ENCODE assay signal across 14 cellular contexts in the genomic region with DNA sequence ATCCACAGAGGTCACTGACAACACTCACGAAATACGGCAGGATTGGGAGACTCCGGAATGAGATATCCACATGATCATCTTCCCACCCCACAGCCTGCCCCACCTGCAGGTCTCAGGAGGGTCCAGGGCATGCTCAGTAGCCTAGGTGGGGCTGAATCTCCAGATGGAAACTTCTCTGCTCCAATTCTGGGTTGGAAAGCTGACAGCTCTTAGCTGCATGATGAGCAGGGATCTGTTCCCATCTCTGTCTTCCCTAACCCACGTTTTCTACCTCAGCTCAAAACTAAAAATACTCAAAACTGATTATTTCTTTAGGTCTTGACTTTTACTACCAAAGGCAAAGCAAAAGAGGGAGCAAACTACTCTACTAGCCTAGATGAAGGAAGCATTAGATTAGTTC.
DNase-seq lines count a peak whose midpoint lies in the region; ATAC-seq, FAIRE-seq and TF ChIP-seq lines count a peak whose summit lies in the region.
"Had no signal": no experiment of that assay in that cellular context is flagged by ENCODE, and none has a peak within 500 bp of the region (broad histone marks: within the 10 kb centered on the region; RNA-seq: fewer than 3 reads in every experiment).

No MANE protein-coding gene starts in this region.

- FAIRE-seq in HepG2 (lab: Jason Lieb, UNC), result no peak

- TF ChIP-seq EP300 in HepG2 (IDR thresholded peaks at IDR 0.05; ENCODE audit: low read depth in 2 of 2, low read length in 2 of 2), result no peak
- TF ChIP-seq EP300 in HepG2 (CRISPR knock-in tag; IDR thresholded peaks at IDR 0.05; ENCODE audit: borderline replicate concordance), result no peak
- TF ChIP-seq EP300 in stomach (IDR thresholded peaks at IDR 0.05), result no peak

- no peak overlapping the region for H3K4me2 ChIP-seq in HepG2 (ENCODE audit: low read depth, low read length)

- intact Hi-C loops in right lobe of liver (cut with DNase I), result no loop called here
- intact Hi-C loops in HepG2 (cut with micrococcal nuclease; ENCODE audit: unreplicated experiment), result no loop called here
- intact Hi-C loops in stomach (cut with DNase I; ENCODE audit: low total_unique reads), result no loop called here

- H2AFZ ChIP-seq in HepG2 (ENCODE audit: low read length), result no peak overlapping the region

- H3K4me3 ChIP-seq in right lobe of liver (no peak overlapping the region), HepG2 (replicated peaks in 1 of 3; ENCODE audit: insufficient read depth in 1 of 3, low read depth in 2 of 3, low read length in 3 of 3) (no peak overlapping the region), coronary artery (no peak overlapping the region), stomach (no peak overlapping the region)

- no TSS peak for BruUV-seq in HepG2 (replicated peaks; lab: Mats Ljungman, UMichigan)

- DNase-seq in right lobe of liver, result no peak
- no peak for DNase-seq in HepG2 (ENCODE audit: low spot score)
- no peak for DNase-seq in coronary artery (ENCODE audit: low spot score)
- DNase-seq in stomach, result no peak
- DNase-seq in OCI-M1 (lab: John Stamatoyannopoulos, UW), result no peak
- no peak for DNase-seq in NCI-H146 (lab: John Stamatoyannopoulos, UW)
- DNase-seq: COR-L47, EL, KBM-7, NCI-H1092, NCI-H2081 treated with DMSO at 0.1 percent for 48 hours, NCI-H524 had no signal

- peak overlapping the region; percentile 35 to 51 (median 49) for H3K27ac ChIP-seq in right lobe of liver
- H3K27ac ChIP-seq in HepG2 (ENCODE audit: extremely low read length, insufficient read depth, low read length), result no peak overlapping the region
- H3K27ac ChIP-seq in coronary artery, result peak overlapping the region; percentile 54 to 77
- H3K27ac ChIP-seq in stomach, result peak overlapping the region in 4 of 5 donors; percentile 74 to 95 (median 78)

- WGBS in right lobe of liver (ENCODE audit: insufficient coverage, low coverage, low lambda C conversion rate, missing lambda C conversion rate), result 80% methylated on average over 4 of the region's 4 CpGs
- WGBS in HepG2 (ENCODE audit: low lambda C conversion rate), result 93% methylated on average over 4 of the region's 4 CpGs
- WGBS in stomach, 5 donors, result 65 to 84% (median 74%) methylated on average over 4 of the region's 4 CpGs

- H3K9ac ChIP-seq in HepG2 (ENCODE audit: insufficient read depth, low read depth, low read length), result no peak overlapping the region

- no peaks in the 10 kb centered on the region for H3K9me3 ChIP-seq in right lobe of liver
- H3K9me3 ChIP-seq in HepG2 (ENCODE audit: low read length), result no peaks in the 10 kb centered on the region
- H3K9me3 ChIP-seq in stomach, result no peaks in the 10 kb centered on the region

- no peaks in the 10 kb centered on the region for H3K27me3 ChIP-seq in right lobe of liver
- no peaks in the 10 kb centered on the region for H3K27me3 ChIP-seq in HepG2 (ENCODE audit: control insufficient read depth in 1 of 2, insufficient read depth in 2 of 2, low read length in 2 of 2)
- no peaks in the 10 kb centered on the region for H3K27me3 ChIP-seq in stomach

- H3K4me1 ChIP-seq in right lobe of liver (peaks cover 0 to 41% (median 16%) of the 10 kb centered on the region in 4 donors), HepG2 (ENCODE audit: insufficient read depth, low read length) (peaks cover 47% of the 10 kb centered on the region), stomach (peaks cover 16 to 91% (median 57%) of the 10 kb centered on the region in 4 donors)

- TF ChIP-seq POLR2A in right lobe of liver (IDR thresholded peaks at IDR 0.05) (no peak), HepG2 (IDR thresholded peaks at IDR 0.05; ENCODE audit: insufficient read depth in 1 of 2, low read depth in 2 of 2, low read length in 2 of 2) (no peak), stomach (IDR thresholded peaks at IDR 0.05) (no peak)

- in situ Hi-C loops in HepG2 (cut with HindIII; ENCODE audit: extremely low pct_ligation_motif_present, low pct_unique_long_range_greater_than_20kb), result loop anchor here (25.0 kb wide), 1 partner anchor 122 kb away; the partner anchor contains the start of gene SORBS1

- no peaks in the 10 kb centered on the region for H4K20me1 ChIP-seq in HepG2 (ENCODE audit: insufficient read depth, low read length)

- TF ChIP-seq RAD21 in HepG2 (CRISPR knock-in tag; IDR thresholded peaks at IDR 0.05), result no peak

- ATAC-seq in right lobe of liver (no peak), HepG2 (no peak), GM18519 (IDR thresholded peaks at IDR 0.05; ENCODE audit: low FRiP score, unreplicated experiment) (no peak)
- ATAC-seq: Panc1 had no signal

- CTCF ChIA-PET in HepG2 (lab: Yijun Ruan, JAX; ENCODE audit: low intra/inter-chr PET ratio, low total read pairs), result no interaction called here

- no peak for TF ChIP-seq CTCF in right lobe of liver (IDR thresholded peaks at IDR 0.05)
- TF ChIP-seq CTCF in HepG2 (CRISPR knock-in tag; IDR thresholded peaks at IDR 0.05), result no peak
- no peak for TF ChIP-seq CTCF in coronary artery (IDR thresholded peaks at IDR 0.05)
- TF ChIP-seq CTCF in stomach (IDR thresholded peaks at IDR 0.05), result no peak

- H3K79me2 ChIP-seq in HepG2 (ENCODE audit: insufficient read depth, low read length), result peaks cover 10% of the 10 kb centered on the region

- POLR2A ChIA-PET in HepG2 (lab: Yijun Ruan, JAX), result no interaction called here

- H3K36me3 ChIP-seq in right lobe of liver (peaks cover 0 to 19% (median 5%) of the 10 kb centered on the region in 4 donors), HepG2 (replicated peaks in 1 of 2; ENCODE audit: control insufficient read depth in 1 of 2, insufficient read depth in 2 of 2, low read length in 2 of 2) (peaks cover 16 to 34% of the 10 kb centered on the region in 2 experiments), stomach (peaks cover 20 to 48% (median 41%) of the 10 kb centered on the region in 4 donors)

TF ChIP-seq in HepG2, 621 proteins besides CTCF, POLR2A, EP300 and RAD21:
- TF ChIP-seq ZBTB34 (CRISPR knock-in tag; IDR thresholded peaks at IDR 0.05) (no peak), ZNF546 (CRISPR knock-in tag; conservative IDR thresholded peaks at IDR 0.05) (no peak), SP1 (IDR thresholded peaks at IDR 0.05) (no peak), SP1 (CRISPR knock-in tag; IDR thresholded peaks at IDR 0.05) (no peak), KDM5A (IDR thresholded peaks at IDR 0.05; ENCODE audit: borderline replicate concordance, low read length) (no peak), ZBTB8A (CRISPR knock-in tag; IDR thresholded peaks at IDR 0.05; ENCODE audit: borderline replicate concordance, low read depth) (no peak), REL (CRISPR knock-in tag; conservative IDR thresholded peaks at IDR 0.05) (no peak), SOX5 (CRISPR knock-in tag; IDR thresholded peaks at IDR 0.05; ENCODE audit: borderline replicate concordance) (no peak), TEAD3 (CRISPR knock-in tag; optimal IDR thresholded peaks at IDR 0.05; ENCODE audit: borderline replicate concordance) (no peak), HNRNPK (IDR thresholded peaks at IDR 0.05; ENCODE audit: low read depth, low read length, poor library complexity, severe bottlenecking) (no peak), ZNF12 (CRISPR knock-in tag; IDR thresholded peaks at IDR 0.05) (no peak), ZNF652 (CRISPR knock-in tag; IDR thresholded peaks at IDR 0.05; ENCODE audit: borderline replicate concordance, low read depth) (no peak)
- TF ChIP-seq, protein P1, sequence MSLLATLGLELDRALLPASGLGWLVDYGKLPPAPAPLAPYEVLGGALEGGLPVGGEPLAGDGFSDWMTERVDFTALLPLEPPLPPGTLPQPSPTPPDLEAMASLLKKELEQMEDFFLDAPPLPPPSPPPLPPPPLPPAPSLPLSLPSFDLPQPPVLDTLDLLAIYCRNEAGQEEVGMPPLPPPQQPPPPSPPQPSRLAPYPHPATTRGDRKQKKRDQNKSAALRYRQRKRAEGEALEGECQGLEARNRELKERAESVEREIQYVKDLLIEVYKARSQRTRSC (CRISPR knock-in tag; IDR thresholded peaks at IDR 0.05; ENCODE audit: low read depth), result no peak
- TF ChIP-seq, protein P2, sequence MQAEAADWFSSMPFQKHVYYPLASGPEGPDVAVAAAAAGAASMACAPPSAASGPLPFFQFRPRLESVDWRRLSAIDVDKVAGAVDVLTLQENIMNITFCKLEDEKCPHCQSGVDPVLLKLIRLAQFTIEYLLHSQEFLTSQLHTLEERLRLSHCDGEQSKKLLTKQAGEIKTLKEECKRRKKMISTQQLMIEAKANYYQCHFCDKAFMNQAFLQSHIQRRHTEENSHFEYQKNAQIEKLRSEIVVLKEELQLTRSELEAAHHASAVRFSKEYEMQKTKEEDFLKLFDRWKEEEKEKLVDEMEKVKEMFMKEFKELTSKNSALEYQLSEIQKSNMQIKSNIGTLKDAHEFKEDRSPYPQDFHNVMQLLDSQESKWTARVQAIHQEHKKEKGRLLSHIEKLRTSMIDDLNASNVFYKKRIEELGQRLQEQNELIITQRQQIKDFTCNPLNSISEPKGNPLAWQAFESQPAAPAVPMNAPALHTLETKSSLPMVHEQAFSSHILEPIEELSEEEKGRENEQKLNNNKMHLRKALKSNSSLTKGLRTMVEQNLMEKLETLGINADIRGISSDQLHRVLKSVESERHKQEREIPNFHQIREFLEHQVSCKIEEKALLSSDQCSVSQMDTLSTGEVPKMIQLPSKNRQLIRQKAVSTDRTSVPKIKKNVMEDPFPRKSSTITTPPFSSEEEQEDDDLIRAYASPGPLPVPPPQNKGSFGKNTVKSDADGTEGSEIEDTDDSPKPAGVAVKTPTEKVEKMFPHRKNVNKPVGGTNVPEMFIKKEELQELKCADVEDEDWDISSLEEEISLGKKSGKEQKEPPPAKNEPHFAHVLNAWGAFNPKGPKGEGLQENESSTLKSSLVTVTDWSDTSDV (CRISPR knock-in tag; IDR thresholded peaks at IDR 0.05), result no peak
